ENCODE assay signal across 9 cellular contexts in the genomic region with DNA sequence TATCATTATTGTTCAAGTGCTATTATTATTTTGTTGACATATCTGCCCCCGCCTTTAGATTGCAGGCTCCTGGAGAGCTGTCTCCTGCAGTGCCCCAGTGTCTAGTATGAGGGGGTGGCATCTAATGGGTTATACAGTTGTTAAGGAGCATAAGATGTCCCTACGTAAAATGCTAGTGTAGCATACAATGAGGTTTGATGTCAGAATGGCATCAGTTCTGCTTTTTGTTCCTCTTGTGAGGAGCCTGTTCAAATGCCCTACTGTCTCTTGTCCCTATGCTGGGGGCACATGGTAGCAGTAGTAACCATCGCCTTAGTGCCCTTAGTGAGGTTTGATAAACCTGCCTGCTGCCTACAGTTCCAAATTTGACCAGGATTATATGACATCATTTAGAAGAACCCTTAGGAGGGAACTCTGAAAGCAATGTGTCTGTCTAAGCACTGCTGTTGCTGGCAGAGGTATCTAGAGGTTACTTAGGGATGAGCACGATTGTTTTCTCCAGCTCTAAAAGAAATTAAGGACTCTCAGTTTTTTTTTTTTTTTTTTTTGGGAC.
A peak's percentile ranks its signal among the peaks of the same experiment; 100 is the strongest.
DNase-seq lines count a peak whose midpoint lies in the region; ATAC-seq lines count a peak whose summit lies in the region.
"Had no signal": no experiment of that assay in that cellular context is flagged by ENCODE, and none has a peak within 500 bp of the region (broad histone marks: within the 10 kb centered on the region; RNA-seq: fewer than 3 reads in every experiment).

No MANE protein-coding gene starts in this region.

- ATAC-seq in GM18517 (IDR thresholded peaks at IDR 0.05; ENCODE audit: unreplicated experiment): peak; percentile 52
- peak; percentile 48 for ATAC-seq in GM21390 (IDR thresholded peaks at IDR 0.05; ENCODE audit: unreplicated experiment)
- ATAC-seq in HG03460 (IDR thresholded peaks at IDR 0.05; ENCODE audit: unreplicated experiment): peak; percentile 47

- no peak for DNase-seq in stimulated activated CD4-positive, alpha-beta T cell treated with anti-CD3 and anti-CD28 coated beads, Interleukin-2, amount 100 ng/mL, for 48 hours
- DNase-seq in OCI-M2 (lab: John Stamatoyannopoulos, UW; ENCODE audit: unreplicated experiment): no peak
- DNase-seq in SW 1271 (lab: John Stamatoyannopoulos, UW): no peak
- no peak for DNase-seq in kidney glomerular epithelial cell (lab: John Stamatoyannopoulos, UW)
- DNase-seq: colonic mucosa had no signal

- H3K4me1 Mint-ChIP-seq in dendritic cell treated with granulocyte-macrophage colony-stimulating factor and Interleukin-4, amounts not matched to agents 40 ng/mL and 50 ng/mL, for 4 days (ENCODE audit: low read depth): no peaks in the 10 kb centered on the region

- intact Hi-C loops in dendritic cell treated with granulocyte-macrophage colony-stimulating factor and Interleukin-4, amounts not matched to agents 40 ng/mL and 50 ng/mL, for 4 days (cut with micrococcal nuclease): no loop called here

- no peaks in the 10 kb centered on the region for H3K27me3 Mint-ChIP-seq in dendritic cell treated with granulocyte-macrophage colony-stimulating factor and Interleukin-4, amounts not matched to agents 40 ng/mL and 50 ng/mL, for 4 days

- H3K36me3 Mint-ChIP-seq in dendritic cell treated with granulocyte-macrophage colony-stimulating factor and Interleukin-4, amounts not matched to agents 40 ng/mL and 50 ng/mL, for 4 days (ENCODE audit: low read depth): no peaks in the 10 kb centered on the region

- H3K27ac Mint-ChIP-seq in dendritic cell treated with granulocyte-macrophage colony-stimulating factor and Interleukin-4, amounts not matched to agents 40 ng/mL and 50 ng/mL, for 4 days: peak overlapping the region; percentile 4

- H3K4me3 Mint-ChIP-seq in dendritic cell treated with granulocyte-macrophage colony-stimulating factor and Interleukin-4, amounts not matched to agents 40 ng/mL and 50 ng/mL, for 4 days: no peak overlapping the region

- no peaks in the 10 kb centered on the region for H3K9me3 Mint-ChIP-seq in dendritic cell treated with granulocyte-macrophage colony-stimulating factor and Interleukin-4, amounts not matched to agents 40 ng/mL and 50 ng/mL, for 4 days
